In the genomic region with DNA sequence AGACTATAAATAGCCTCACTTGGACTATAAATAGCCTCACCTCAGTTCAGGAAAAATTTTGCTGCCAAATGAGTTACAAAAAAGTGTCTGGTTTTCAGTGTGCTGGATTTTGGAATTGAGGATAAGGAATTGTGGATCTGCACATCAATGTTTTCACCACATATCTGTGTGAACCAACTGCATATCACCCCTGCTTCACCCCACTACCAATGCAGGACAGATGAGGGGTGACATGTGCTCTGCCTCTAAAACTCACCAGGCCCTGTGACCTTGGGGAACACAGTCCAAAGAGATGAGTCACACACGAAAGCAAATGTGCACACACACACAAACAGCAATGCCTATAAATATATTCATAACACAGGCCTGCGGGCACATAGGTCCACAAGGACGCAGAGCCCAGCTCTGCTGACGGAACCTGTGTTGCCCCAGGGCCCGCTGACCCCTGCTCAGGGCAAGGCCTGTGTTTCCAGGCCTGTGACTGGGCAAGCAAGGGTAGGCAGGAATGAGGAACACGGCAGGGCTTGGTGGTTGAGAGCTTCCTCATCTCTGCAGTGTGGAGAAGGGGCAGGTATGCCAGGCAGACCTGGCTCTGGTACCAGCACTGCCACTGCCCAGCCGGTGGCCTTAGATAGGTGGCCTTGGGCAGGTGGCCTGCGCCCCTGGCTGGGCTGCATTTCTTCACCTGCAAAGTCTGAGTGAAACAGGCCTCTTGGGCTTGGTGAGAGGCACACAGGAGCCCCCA, we compare ENCODE assay signal across 8 cellular contexts.
DNase-seq lines count a peak whose midpoint lies in the region; ATAC-seq and TF ChIP-seq lines count a peak whose summit lies in the region.

No MANE protein-coding gene starts in this region.

- no peak overlapping the region for H3K4me3 Mint-ChIP-seq in activated naive CD4-positive, alpha-beta T cell treated with anti-CD3 and anti-CD28 coated beads, Interleukin-2, amount 10 ng/mL, durations not matched to agents 7 days and 5 days

- DNase-seq in epithelial cell of proximal tubule (ENCODE audit: low read depth) = peak; percentile 43
- peak; percentile 85 for DNase-seq in renal cortical epithelial cell (ENCODE audit: low read depth)
- no peak for DNase-seq in activated naive CD4-positive, alpha-beta T cell treated with anti-CD3 and anti-CD28 coated beads, Interleukin-2, amount 10 ng/mL, durations not matched to agents 7 days and 5 days
- no peak for DNase-seq in stimulated activated CD4-positive, alpha-beta T cell treated with anti-CD3 and anti-CD28 coated beads, Interleukin-12 subunit alpha, Interleukin-12 subunit beta, amount 100 ng/mL, for 4 hours
- no peak for DNase-seq in central memory CD4-positive, alpha-beta T cell

- no peaks in the 10 kb centered on the region for H3K9me3 ChIP-seq in OCI-LY3 (ENCODE audit: insufficient read depth, low read length)

- CTCF ChIA-PET in activated naive CD4-positive, alpha-beta T cell treated with anti-CD3 and anti-CD28 coated beads, Interleukin-2, amount 10 ng/mL, durations not matched to agents 7 days and 5 days (lab: Charles Lee) = interaction anchor here (0.9 to 1.6 kb wide), 2 partner anchors 12 to 70 kb away, joined by 3 to 5 read pairs; no protein-coding TSS in a partner anchor

- TF ChIP-seq CTCF in OCI-LY3 (IDR thresholded peaks at IDR 0.05; ENCODE audit: low read depth, low read length) (no peak), epithelial cell of proximal tubule (conservative IDR thresholded peaks at IDR 0.05; ENCODE audit: low read depth, low read length) (no peak)

- no peak overlapping the region for H2AFZ ChIP-seq in OCI-LY3 (ENCODE audit: low read depth, low read length)

- no peaks in the 10 kb centered on the region for H3K27me3 ChIP-seq in OCI-LY3 (ENCODE audit: low read depth, low read length)

- H3K4me1 ChIP-seq in OCI-LY3 (ENCODE audit: low read length) = peaks cover 20% of the 10 kb centered on the region

- H3K36me3 ChIP-seq in OCI-LY3 (replicated peaks; ENCODE audit: low read depth, low read length) = no peaks in the 10 kb centered on the region

- H3K4me1 Mint-ChIP-seq in activated naive CD4-positive, alpha-beta T cell treated with anti-CD3 and anti-CD28 coated beads, Interleukin-2, amount 10 ng/mL, durations not matched to agents 7 days and 5 days = peaks cover 30% of the 10 kb centered on the region

- no peaks in the 10 kb centered on the region for H3K9me3 Mint-ChIP-seq in activated naive CD4-positive, alpha-beta T cell treated with anti-CD3 and anti-CD28 coated beads, Interleukin-2, amount 10 ng/mL, durations not matched to agents 7 days and 5 days

- peak; percentile 49 for ATAC-seq in GM18868 (IDR thresholded peaks at IDR 0.05; ENCODE audit: unreplicated experiment)
- no peak for ATAC-seq in HG02852 (IDR thresholded peaks at IDR 0.05; ENCODE audit: unreplicated experiment)

- peaks cover 3% of the 10 kb centered on the region for H3K36me3 Mint-ChIP-seq in activated naive CD4-positive, alpha-beta T cell treated with anti-CD3 and anti-CD28 coated beads, Interleukin-2, amount 10 ng/mL, durations not matched to agents 7 days and 5 days

- no peaks in the 10 kb centered on the region for H3K79me2 ChIP-seq in OCI-LY3 (ENCODE audit: low read length)

- peak overlapping the region; percentile 34 for H3K4me2 ChIP-seq in OCI-LY3 (ENCODE audit: low read length)

- H3K27ac ChIP-seq in OCI-LY3 (ENCODE audit: low read length) = no peak overlapping the region

- H3K4me3 ChIP-seq in OCI-LY3 (ENCODE audit: low read length) (no peak overlapping the region), epithelial cell of proximal tubule (ENCODE audit: low read depth, low read length) (no peak overlapping the region)

- no peak overlapping the region for H3K27ac Mint-ChIP-seq in activated naive CD4-positive, alpha-beta T cell treated with anti-CD3 and anti-CD28 coated beads, Interleukin-2, amount 10 ng/mL, durations not matched to agents 7 days and 5 days

- H4K20me1 ChIP-seq in OCI-LY3 (ENCODE audit: insufficient read depth, low read length) = no peaks in the 10 kb centered on the region

- H3K9ac ChIP-seq in OCI-LY3 (ENCODE audit: low read length) = no peak overlapping the region

- H3K27me3 Mint-ChIP-seq in activated naive CD4-positive, alpha-beta T cell treated with anti-CD3 and anti-CD28 coated beads, Interleukin-2, amount 10 ng/mL, durations not matched to agents 7 days and 5 days = no peaks in the 10 kb centered on the region

Comparison
In these comparisons a context has a peak if more than half of its experiments do, and no peak if none do; other contexts are left out.
1. DNase-seq: peak in epithelial cell of proximal tubule (single experiment) and renal cortical epithelial cell (single experiment); none in activated naive CD4-positive, alpha-beta T cell treated with anti-CD3 and anti-CD28 coated beads, Interleukin-2, amount 10 ng/mL, durations not matched to agents 7 days and 5 days (single experiment), stimulated activated CD4-positive, alpha-beta T cell treated with anti-CD3 and anti-CD28 coated beads, Interleukin-12 subunit alpha, Interleukin-12 subunit beta, amount 100 ng/mL, for 4 hours (single experiment) and central memory CD4-positive, alpha-beta T cell (single experiment).